ENCODE assay signal across 8 cellular contexts in the genomic region with DNA sequence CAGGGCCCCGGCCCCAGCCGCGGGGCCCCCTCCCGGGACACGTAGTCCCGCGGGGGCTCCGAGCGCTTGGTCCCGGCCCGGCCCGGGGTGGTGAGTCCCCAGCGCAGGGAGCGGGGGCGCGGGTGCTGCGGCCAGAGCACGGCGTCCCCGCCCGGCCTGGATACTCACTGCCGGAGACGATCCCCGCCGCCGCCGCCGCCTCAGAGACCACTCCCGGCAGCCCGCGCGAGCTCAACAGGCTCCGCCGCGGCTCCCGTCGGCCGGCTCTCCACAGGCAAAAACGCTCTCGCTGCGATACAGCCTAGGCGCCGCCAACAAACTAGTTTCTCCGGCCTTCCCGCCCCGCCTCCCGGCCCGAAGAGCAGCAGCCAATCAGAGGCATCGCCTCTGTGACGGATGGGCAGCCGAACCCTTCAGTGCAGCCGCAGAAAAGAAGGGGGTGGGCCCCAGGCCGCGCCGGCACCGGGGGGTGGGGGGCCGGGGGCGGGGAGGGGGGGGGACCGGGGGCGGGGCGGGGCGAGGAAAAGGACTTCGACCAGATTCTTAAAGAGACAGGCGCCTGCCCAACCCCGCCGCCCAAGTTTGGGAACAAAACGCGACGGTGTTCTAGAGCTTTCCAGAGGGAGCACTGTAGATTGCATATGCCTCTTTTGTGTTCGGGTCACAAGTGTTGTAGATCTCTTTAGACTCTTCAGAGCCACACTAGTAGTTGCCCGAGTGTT. TPM values are rescaled to one million over a fixed set of nuclear protein-coding genes. Genes with fewer than 3 reads are reported as not detected.
DNase-seq lines count a peak whose midpoint lies in the region; ATAC-seq and TF ChIP-seq lines count a peak whose summit lies in the region.

A gene with protein sequence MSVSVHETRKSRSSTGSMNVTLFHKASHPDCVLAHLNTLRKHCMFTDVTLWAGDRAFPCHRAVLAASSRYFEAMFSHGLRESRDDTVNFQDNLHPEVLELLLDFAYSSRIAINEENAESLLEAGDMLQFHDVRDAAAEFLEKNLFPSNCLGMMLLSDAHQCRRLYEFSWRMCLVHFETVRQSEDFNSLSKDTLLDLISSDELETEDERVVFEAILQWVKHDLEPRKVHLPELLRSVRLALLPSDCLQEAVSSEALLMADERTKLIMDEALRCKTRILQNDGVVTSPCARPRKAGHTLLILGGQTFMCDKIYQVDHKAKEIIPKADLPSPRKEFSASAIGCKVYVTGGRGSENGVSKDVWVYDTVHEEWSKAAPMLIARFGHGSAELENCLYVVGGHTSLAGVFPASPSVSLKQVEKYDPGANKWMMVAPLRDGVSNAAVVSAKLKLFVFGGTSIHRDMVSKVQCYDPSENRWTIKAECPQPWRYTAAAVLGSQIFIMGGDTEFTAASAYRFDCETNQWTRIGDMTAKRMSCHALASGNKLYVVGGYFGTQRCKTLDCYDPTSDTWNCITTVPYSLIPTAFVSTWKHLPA (minus strand): TSS at position 328 of the 722 bp plus-strand sequence. CDS start 25,115 bp downstream, outside the sequence.

- H3K36me3 Mint-ChIP-seq in CD4-positive, CD25-positive, alpha-beta regulatory T cell = peaks cover 3% of the 10 kb centered on the region
- peaks cover 2% of the 10 kb centered on the region for H3K36me3 Mint-ChIP-seq in activated CD4-positive, alpha-beta memory T cell treated with anti-CD3 and anti-CD28 coated beads, Interleukin-2, amount 10 ng/mL, durations not matched to agents 7 days and 5 days (ENCODE audit: low read depth)

- peak within 1 kb of the TSS; percentile 78 for H3K27ac ChIP-seq in CD4-positive, CD25-positive, alpha-beta regulatory T cell (ENCODE audit: insufficient read depth, low read length, poor library complexity, severe bottlenecking)
- H3K27ac ChIP-seq in lower lobe of right lung = peak within 1 kb of the TSS; percentile 86

- peak within 1 kb of the TSS; percentile 88 to 89 (median 88) for H3K27ac Mint-ChIP-seq in CD4-positive, CD25-positive, alpha-beta regulatory T cell
- H3K27ac Mint-ChIP-seq in activated CD4-positive, alpha-beta memory T cell treated with anti-CD3 and anti-CD28 coated beads, Interleukin-2, amount 10 ng/mL, durations not matched to agents 7 days and 5 days = peak within 1 kb of the TSS; percentile 79

- no peaks in the 10 kb centered on the region for H3K36me3 ChIP-seq in CD4-positive, CD25-positive, alpha-beta regulatory T cell (ENCODE audit: control insufficient read depth, insufficient read depth, low read length)
- no peaks in the 10 kb centered on the region for H3K36me3 ChIP-seq in lower lobe of right lung

- no peaks in the 10 kb centered on the region for H3K9me3 Mint-ChIP-seq in CD4-positive, CD25-positive, alpha-beta regulatory T cell
- no peaks in the 10 kb centered on the region for H3K9me3 Mint-ChIP-seq in activated CD4-positive, alpha-beta memory T cell treated with anti-CD3 and anti-CD28 coated beads, Interleukin-2, amount 10 ng/mL, durations not matched to agents 7 days and 5 days

- peak within 1 kb of the TSS; percentile 87 to 96 (median 95) for H3K4me3 Mint-ChIP-seq in CD4-positive, CD25-positive, alpha-beta regulatory T cell
- peak within 1 kb of the TSS; percentile 87 for H3K4me3 Mint-ChIP-seq in activated CD4-positive, alpha-beta memory T cell treated with anti-CD3 and anti-CD28 coated beads, Interleukin-2, amount 10 ng/mL, durations not matched to agents 7 days and 5 days

- POLR2A ChIA-PET in activated CD4-positive, alpha-beta memory T cell treated with anti-CD3 and anti-CD28 coated beads, Interleukin-2, amount 10 ng/mL, durations not matched to agents 7 days and 5 days (lab: Charles Lee) = interaction anchor here (0.7 to 2.4 kb wide), 7 partner anchors 9 to 212 kb away, joined by 4 to 8 read pairs (median 4); no protein-coding TSS in a partner anchor

- no peak for TF ChIP-seq CTCF in lower lobe of right lung (IDR thresholded peaks at IDR 0.05)

- DNase-seq in CD4-positive, CD25-positive, alpha-beta regulatory T cell = peak; percentile 91 to 96 (median 92)
- DNase-seq in NCI-H82 (lab: John Stamatoyannopoulos, UW) (peak; percentile 98), ecto neural progenitor cell (ENCODE audit: low spot score) (peak; percentile 96), lower lobe of right lung (peak; percentile 95)
- peak; percentile 94 for DNase-seq in activated CD4-positive, alpha-beta memory T cell treated with anti-CD3 and anti-CD28 coated beads, Interleukin-2, amount 10 ng/mL, durations not matched to agents 7 days and 5 days
- DNase-seq in stimulated activated CD4-positive, alpha-beta T cell treated with anti-CD3 and anti-CD28 coated beads, TNF-alpha, amount 100 ng/mL, for 1 hour (ENCODE audit: low read depth in 3 of 3, low spot score in 1 of 3) = peak; percentile 79 to 85 (median 84)

- no peaks in the 10 kb centered on the region for H3K9me3 ChIP-seq in CD4-positive, CD25-positive, alpha-beta regulatory T cell (ENCODE audit: control insufficient read depth in 2 of 2, low read length in 2 of 2)
- no peaks in the 10 kb centered on the region for H3K9me3 ChIP-seq in lower lobe of right lung

- H3K27me3 Mint-ChIP-seq in CD4-positive, CD25-positive, alpha-beta regulatory T cell = peaks cover 17% of the 10 kb centered on the region
- peaks cover 3% of the 10 kb centered on the region for H3K27me3 Mint-ChIP-seq in activated CD4-positive, alpha-beta memory T cell treated with anti-CD3 and anti-CD28 coated beads, Interleukin-2, amount 10 ng/mL, durations not matched to agents 7 days and 5 days

- H3K4me1 Mint-ChIP-seq in CD4-positive, CD25-positive, alpha-beta regulatory T cell = peaks cover 9 to 47% (median 31%) of the 10 kb centered on the region in 4 donors
- H3K4me1 Mint-ChIP-seq in activated CD4-positive, alpha-beta memory T cell treated with anti-CD3 and anti-CD28 coated beads, Interleukin-2, amount 10 ng/mL, durations not matched to agents 7 days and 5 days = peaks cover 31% of the 10 kb centered on the region

- H3K4me1 ChIP-seq in CD4-positive, CD25-positive, alpha-beta regulatory T cell (ENCODE audit: control insufficient read depth, insufficient read depth, low read length, poor library complexity, severe bottlenecking) = peaks cover 25% of the 10 kb centered on the region
- H3K4me1 ChIP-seq in lower lobe of right lung = peaks cover 26% of the 10 kb centered on the region

- CTCF ChIA-PET in activated CD4-positive, alpha-beta memory T cell treated with anti-CD3 and anti-CD28 coated beads, Interleukin-2, amount 10 ng/mL, durations not matched to agents 7 days and 5 days (lab: Charles Lee) = no interaction called here

- H3K27me3 ChIP-seq in CD4-positive, CD25-positive, alpha-beta regulatory T cell (ENCODE audit: control insufficient read depth, insufficient read depth, low read length) = peaks cover 3% of the 10 kb centered on the region
- no peaks in the 10 kb centered on the region for H3K27me3 ChIP-seq in lower lobe of right lung (ENCODE audit: low read depth)

- ATAC-seq in CD4-positive, CD25-positive, alpha-beta regulatory T cell (ENCODE audit: low read depth in 2 of 2) = peak; percentile 97 to 99
- peak; percentile 97 for ATAC-seq in GM19452 (IDR thresholded peaks at IDR 0.05; ENCODE audit: unreplicated experiment)
- ATAC-seq in HG03575 (IDR thresholded peaks at IDR 0.05; ENCODE audit: extremely low read depth, insufficient number of reproducible peaks, low FRiP score, unreplicated experiment) = peak; percentile 89
- ATAC-seq in lower lobe of right lung = peak; percentile 98

- intact Hi-C loops in lower lobe of right lung (cut with DNase I) = no loop called here

- peak within 1 kb of the TSS; percentile 85 for H3K4me3 ChIP-seq in CD4-positive, CD25-positive, alpha-beta regulatory T cell (ENCODE audit: low read depth, low read length)
- peak within 1 kb of the TSS; percentile 90 for H3K4me3 ChIP-seq in lower lobe of right lung

RNA-seq across cellular contexts. Expression of the gene that starts here (rescaled TPM):
- 8.8 TPM for total RNA-seq in CD4-positive, CD25-positive, alpha-beta regulatory T cell
- 1 to 10 TPM in 3 of 4 donors, under 1 TPM in 1; 0.76 to 2.7 (median 1.3) TPM for polyA plus RNA-seq in CD4-positive, CD25-positive, alpha-beta regulatory T cell
- total RNA-seq in activated CD4-positive, alpha-beta memory T cell treated with anti-CD3 and anti-CD28 coated beads, Interleukin-2, amount 10 ng/mL, durations not matched to agents 7 days and 5 days = 1 to 10 TPM; 4.3 to 4.4 TPM
- total RNA-seq in lower lobe of right lung = 3.0 TPM

Comparison
In these comparisons a context has a peak if more than half of its experiments do, and no peak if none do; other contexts are left out.
1. Peak in every context shown above with its lines: DNase-seq, ATAC-seq, H3K4me3 ChIP-seq and H3K27ac ChIP-seq.